Comparison of ENCODE assay signal across 2 cellular contexts in the genomic region with DNA sequence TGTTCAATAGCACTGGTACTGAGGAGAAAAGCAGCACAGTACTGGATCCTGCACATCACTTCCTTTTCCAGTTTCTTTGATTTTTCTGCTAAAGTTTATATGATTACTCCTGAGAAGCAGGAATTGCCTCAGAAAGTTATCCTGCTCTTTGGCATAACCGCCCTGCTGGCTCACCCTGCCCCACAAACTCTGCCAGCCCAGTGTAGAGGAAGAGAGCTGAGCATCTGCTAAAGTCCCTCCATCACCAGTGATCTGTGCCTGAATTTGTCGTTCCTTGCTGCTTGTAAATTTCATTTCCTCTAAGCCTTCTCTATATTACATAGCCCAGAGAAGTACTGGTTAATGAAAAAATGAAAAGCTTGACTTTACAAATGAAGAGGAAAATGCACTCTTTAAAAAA.
TF ChIP-seq lines count a peak whose summit lies in the region.

No MANE protein-coding gene starts in this region.

TF ChIP-seq in IMR-90, 13 proteins besides CTCF, POLR2A, EP300 and RAD21 (continued from another document):
- TF ChIP-seq CHD1 (IDR thresholded peaks at IDR 0.05; ENCODE audit: low read depth, low read length): no peak
- TF ChIP-seq, protein P1, sequence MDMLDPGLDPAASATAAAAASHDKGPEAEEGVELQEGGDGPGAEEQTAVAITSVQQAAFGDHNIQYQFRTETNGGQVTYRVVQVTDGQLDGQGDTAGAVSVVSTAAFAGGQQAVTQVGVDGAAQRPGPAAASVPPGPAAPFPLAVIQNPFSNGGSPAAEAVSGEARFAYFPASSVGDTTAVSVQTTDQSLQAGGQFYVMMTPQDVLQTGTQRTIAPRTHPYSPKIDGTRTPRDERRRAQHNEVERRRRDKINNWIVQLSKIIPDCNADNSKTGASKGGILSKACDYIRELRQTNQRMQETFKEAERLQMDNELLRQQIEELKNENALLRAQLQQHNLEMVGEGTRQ (IDR thresholded peaks at IDR 0.05; ENCODE audit: low read depth, low read length): no peak
- TF ChIP-seq, protein P2, sequence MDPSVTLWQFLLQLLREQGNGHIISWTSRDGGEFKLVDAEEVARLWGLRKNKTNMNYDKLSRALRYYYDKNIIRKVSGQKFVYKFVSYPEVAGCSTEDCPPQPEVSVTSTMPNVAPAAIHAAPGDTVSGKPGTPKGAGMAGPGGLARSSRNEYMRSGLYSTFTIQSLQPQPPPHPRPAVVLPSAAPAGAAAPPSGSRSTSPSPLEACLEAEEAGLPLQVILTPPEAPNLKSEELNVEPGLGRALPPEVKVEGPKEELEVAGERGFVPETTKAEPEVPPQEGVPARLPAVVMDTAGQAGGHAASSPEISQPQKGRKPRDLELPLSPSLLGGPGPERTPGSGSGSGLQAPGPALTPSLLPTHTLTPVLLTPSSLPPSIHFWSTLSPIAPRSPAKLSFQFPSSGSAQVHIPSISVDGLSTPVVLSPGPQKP (IDR thresholded peaks at IDR 0.05; ENCODE audit: borderline replicate concordance, low read depth, low read length): no peak
- no peak for TF ChIP-seq MAFK (IDR thresholded peaks at IDR 0.05; ENCODE audit: low read depth, low read length)
- no peak for TF ChIP-seq CEBPB (IDR thresholded peaks at IDR 0.05; ENCODE audit: low read depth, low read length)
- no peak for TF ChIP-seq MAZ (IDR thresholded peaks at IDR 0.05; ENCODE audit: borderline replicate concordance, low read depth, low read length)
- TF ChIP-seq NFE2L2 (IDR thresholded peaks at IDR 0.05; ENCODE audit: low read depth, low read length): no peak
- no peak for TF ChIP-seq MXI1 (IDR thresholded peaks at IDR 0.05; ENCODE audit: borderline replicate concordance, low read depth, low read length)
- no peak for TF ChIP-seq BHLHE40 (IDR thresholded peaks at IDR 0.05; ENCODE audit: low read depth, low read length)
- no peak for TF ChIP-seq SMC3 (IDR thresholded peaks at IDR 0.05; ENCODE audit: low read depth, low read length)
- TF ChIP-seq RFX5 (IDR thresholded peaks at IDR 0.05; ENCODE audit: low read depth, low read length): no peak

TF ChIP-seq in SK-N-SH treated with all-trans-retinoic acid at 6 μM for 48 hours, 23 proteins besides CTCF, POLR2A, EP300 and RAD21:
- TF ChIP-seq, protein P3, sequence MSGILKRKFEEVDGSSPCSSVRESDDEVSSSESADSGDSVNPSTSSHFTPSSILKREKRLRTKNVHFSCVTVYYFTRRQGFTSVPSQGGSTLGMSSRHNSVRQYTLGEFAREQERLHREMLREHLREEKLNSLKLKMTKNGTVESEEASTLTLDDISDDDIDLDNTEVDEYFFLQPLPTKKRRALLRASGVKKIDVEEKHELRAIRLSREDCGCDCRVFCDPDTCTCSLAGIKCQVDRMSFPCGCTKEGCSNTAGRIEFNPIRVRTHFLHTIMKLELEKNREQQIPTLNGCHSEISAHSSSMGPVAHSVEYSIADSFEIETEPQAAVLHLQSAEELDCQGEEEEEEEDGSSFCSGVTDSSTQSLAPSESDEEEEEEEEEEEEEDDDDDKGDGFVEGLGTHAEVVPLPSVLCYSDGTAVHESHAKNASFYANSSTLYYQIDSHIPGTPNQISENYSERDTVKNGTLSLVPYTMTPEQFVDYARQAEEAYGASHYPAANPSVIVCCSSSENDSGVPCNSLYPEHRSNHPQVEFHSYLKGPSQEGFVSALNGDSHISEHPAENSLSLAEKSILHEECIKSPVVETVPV (CRISPR knock-in tag; IDR thresholded peaks at IDR 0.05): no peak
- TF ChIP-seq ZNF565 (CRISPR knock-in tag; conservative IDR thresholded peaks at IDR 0.05; ENCODE audit: low read depth): no peak
- no peak for TF ChIP-seq ISL1 (CRISPR knock-in tag; IDR thresholded peaks at IDR 0.05)
- TF ChIP-seq, protein P4, sequence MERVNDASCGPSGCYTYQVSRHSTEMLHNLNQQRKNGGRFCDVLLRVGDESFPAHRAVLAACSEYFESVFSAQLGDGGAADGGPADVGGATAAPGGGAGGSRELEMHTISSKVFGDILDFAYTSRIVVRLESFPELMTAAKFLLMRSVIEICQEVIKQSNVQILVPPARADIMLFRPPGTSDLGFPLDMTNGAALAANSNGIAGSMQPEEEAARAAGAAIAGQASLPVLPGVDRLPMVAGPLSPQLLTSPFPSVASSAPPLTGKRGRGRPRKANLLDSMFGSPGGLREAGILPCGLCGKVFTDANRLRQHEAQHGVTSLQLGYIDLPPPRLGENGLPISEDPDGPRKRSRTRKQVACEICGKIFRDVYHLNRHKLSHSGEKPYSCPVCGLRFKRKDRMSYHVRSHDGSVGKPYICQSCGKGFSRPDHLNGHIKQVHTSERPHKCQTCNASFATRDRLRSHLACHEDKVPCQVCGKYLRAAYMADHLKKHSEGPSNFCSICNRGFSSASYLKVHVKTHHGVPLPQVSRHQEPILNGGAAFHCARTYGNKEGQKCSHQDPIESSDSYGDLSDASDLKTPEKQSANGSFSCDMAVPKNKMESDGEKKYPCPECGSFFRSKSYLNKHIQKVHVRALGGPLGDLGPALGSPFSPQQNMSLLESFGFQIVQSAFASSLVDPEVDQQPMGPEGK (CRISPR knock-in tag; IDR thresholded peaks at IDR 0.05; ENCODE audit: borderline replicate concordance): no peak
- TF ChIP-seq ARNTL (CRISPR knock-in tag; IDR thresholded peaks at IDR 0.05; ENCODE audit: borderline replicate concordance, low read depth): no peak
- no peak for TF ChIP-seq TCF4 (CRISPR knock-in tag; IDR thresholded peaks at IDR 0.05; ENCODE audit: borderline replicate concordance)
- TF ChIP-seq ZFP30 (CRISPR knock-in tag; IDR thresholded peaks at IDR 0.05): no peak
- TF ChIP-seq, protein P5, sequence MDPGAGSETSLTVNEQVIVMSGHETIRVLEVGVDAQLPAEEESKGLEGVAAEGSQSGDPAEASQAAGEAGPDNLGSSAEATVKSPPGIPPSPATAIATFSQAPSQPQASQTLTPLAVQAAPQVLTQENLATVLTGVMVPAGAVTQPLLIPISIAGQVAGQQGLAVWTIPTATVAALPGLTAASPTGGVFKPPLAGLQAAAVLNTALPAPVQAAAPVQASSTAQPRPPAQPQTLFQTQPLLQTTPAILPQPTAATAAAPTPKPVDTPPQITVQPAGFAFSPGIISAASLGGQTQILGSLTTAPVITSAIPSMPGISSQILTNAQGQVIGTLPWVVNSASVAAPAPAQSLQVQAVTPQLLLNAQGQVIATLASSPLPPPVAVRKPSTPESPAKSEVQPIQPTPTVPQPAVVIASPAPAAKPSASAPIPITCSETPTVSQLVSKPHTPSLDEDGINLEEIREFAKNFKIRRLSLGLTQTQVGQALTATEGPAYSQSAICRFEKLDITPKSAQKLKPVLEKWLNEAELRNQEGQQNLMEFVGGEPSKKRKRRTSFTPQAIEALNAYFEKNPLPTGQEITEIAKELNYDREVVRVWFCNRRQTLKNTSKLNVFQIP (CRISPR knock-in tag; IDR thresholded peaks at IDR 0.05; ENCODE audit: borderline replicate concordance, low read depth): no peak
